Comparison of ENCODE assay signal across 18 cellular contexts in genomic region chr1:111359376-111359775, GRCh38.
DNase-seq lines count a peak whose midpoint lies in the region; ATAC-seq, FAIRE-seq and TF ChIP-seq lines count a peak whose summit lies in the region.
"Had no signal": no experiment of that assay in that cellular context is flagged by ENCODE, and none has a peak within 500 bp of the region (broad histone marks: within the 10 kb centered on the region; RNA-seq: fewer than 3 reads in every experiment).

No MANE protein-coding gene starts in this region.

- no peaks in the 10 kb centered on the region for H3K27me3 Mint-ChIP-seq in H9 (ENCODE audit: low read depth)
- H3K27me3 Mint-ChIP-seq in glutamatergic neuron (ENCODE audit: unreplicated experiment): no peaks in the 10 kb centered on the region
- peaks cover 3% of the 10 kb centered on the region for H3K27me3 Mint-ChIP-seq in activated CD4-positive, alpha-beta T cell treated with anti-CD3 and anti-CD28 coated beads, Interleukin-2, amount 10 ng/mL, durations not matched to agents 7 days and 5 days
- H3K27me3 Mint-ChIP-seq: IgD-negative memory B cell had no signal

- H3K9me3 Mint-ChIP-seq in H9: no peaks in the 10 kb centered on the region
- H3K9me3 Mint-ChIP-seq in glutamatergic neuron (ENCODE audit: unreplicated experiment): peaks cover under 1% of the 10 kb centered on the region
- H3K9me3 Mint-ChIP-seq in activated CD4-positive, alpha-beta T cell treated with anti-CD3 and anti-CD28 coated beads, Interleukin-2, amount 10 ng/mL, durations not matched to agents 7 days and 5 days: peaks cover 5% of the 10 kb centered on the region
- H3K9me3 Mint-ChIP-seq: IgD-negative memory B cell had no signal

- H2BK120ac ChIP-seq in H9 (ENCODE audit: low read depth, low read length, poor library complexity, severe bottlenecking) (no peak overlapping the region), H1 (replicated peaks; ENCODE audit: low read depth, low read length) (no peak overlapping the region), neuronal stem cell (ENCODE audit: low read depth, low read length) (no peak overlapping the region)

- no peaks in the 10 kb centered on the region for H4K20me1 ChIP-seq in H9 (ENCODE audit: control insufficient read depth, insufficient read depth, insufficient read length)
- H4K20me1 ChIP-seq in H1 (replicated peaks in 1 of 2; ENCODE audit: control insufficient read depth in 1 of 2, insufficient read depth in 2 of 2, low read length in 2 of 2): no peaks in the 10 kb centered on the region
- H4K20me1 ChIP-seq in PC-9 (ENCODE audit: insufficient read depth): no peaks in the 10 kb centered on the region
- H4K20me1 ChIP-seq: BLaER1 had no signal

- no peaks in the 10 kb centered on the region for H3F3A ChIP-seq in PC-9 (ENCODE audit: insufficient read depth, low read depth)

- TF ChIP-seq EP300 in H1 (IDR thresholded peaks at IDR 0.05; ENCODE audit: borderline replicate concordance in 1 of 2, low read depth in 2 of 2, low read length in 2 of 2): no peak

- H3K4me2 ChIP-seq in H9 (ENCODE audit: insufficient read depth, insufficient read length, low read length) (no peak overlapping the region), H1 (ENCODE audit: insufficient read depth in 1 of 2, low read depth in 2 of 2, low read length in 2 of 2) (no peak overlapping the region), neuronal stem cell (ENCODE audit: insufficient read depth, low read length, poor library complexity, severe bottlenecking) (no peak overlapping the region), PC-9 (no peak overlapping the region)
- H3K4me2 ChIP-seq: BLaER1 had no signal

- no peak overlapping the region for H2BK5ac ChIP-seq in H9 (ENCODE audit: insufficient read length, low read length)
- no peak overlapping the region for H2BK5ac ChIP-seq in H1 (ENCODE audit: low read depth, low read length)
- no peak overlapping the region for H2BK5ac ChIP-seq in neuronal stem cell (ENCODE audit: low read length)

- no peak overlapping the region for H3K9ac ChIP-seq in H9 (ENCODE audit: extremely low read depth, insufficient read length, low read length)
- no peak overlapping the region for H3K9ac ChIP-seq in H1 (replicated peaks in 1 of 4; ENCODE audit: extremely low read depth in 1 of 4, low read depth in 3 of 4, low read length in 3 of 4)
- no peak overlapping the region for H3K9ac ChIP-seq in neuronal stem cell (ENCODE audit: low read depth, low read length, poor library complexity)
- H3K9ac ChIP-seq: BLaER1 had no signal

- no TSS peak for BruUV-seq in PC-9 (replicated peaks; lab: Mats Ljungman, UMichigan)

- H3K4me3 ChIP-seq in H1 (ENCODE audit: extremely low read depth in 1 of 4, insufficient read depth in 2 of 4, low read depth in 3 of 4, low read length in 4 of 4) (no peak overlapping the region), neuronal stem cell (ENCODE audit: low read length in 2 of 2) (no peak overlapping the region), PC-9 (no peak overlapping the region)
- H3K4me3 ChIP-seq: BLaER1 had no signal

- H3K36me3 ChIP-seq in H1 (ENCODE audit: control insufficient read depth in 2 of 4, insufficient read depth in 4 of 4, low read length in 3 of 4) (no peaks in the 10 kb centered on the region), neuronal stem cell (replicated peaks in 1 of 2; ENCODE audit: control insufficient read depth in 2 of 2, insufficient read depth in 2 of 2, low read length in 2 of 2) (no peaks in the 10 kb centered on the region), PC-9 (ENCODE audit: low read depth) (no peaks in the 10 kb centered on the region)
- H3K36me3 ChIP-seq: BLaER1 had no signal

- H4K91ac ChIP-seq in H9 (ENCODE audit: insufficient read length, low read depth, low read length) (no peak overlapping the region), H1 (replicated peaks; ENCODE audit: insufficient read length, low read length) (no peak overlapping the region), neuronal stem cell (ENCODE audit: low read depth, low read length, poor library complexity) (no peak overlapping the region)

- H3K4me1 ChIP-seq in H9 (ENCODE audit: insufficient read depth, low read length): peaks cover 5% of the 10 kb centered on the region
- peaks cover 0 to 8% (median under 1%) of the 10 kb centered on the region in 4 experiments; a peak in 2 of 7 replicates for H3K4me1 ChIP-seq in H1 (replicated peaks in 1 of 4; ENCODE audit: control insufficient read depth in 3 of 4, insufficient read depth in 4 of 4, low read length in 3 of 4)
- H3K4me1 ChIP-seq in neuronal stem cell (ENCODE audit: control insufficient read depth in 2 of 2, insufficient read depth in 1 of 2, low read depth in 1 of 2, low read length in 2 of 2): peaks cover 2 to 5% of the 10 kb centered on the region in 2 donors
- no peaks in the 10 kb centered on the region for H3K4me1 ChIP-seq in PC-9 (replicated peaks; ENCODE audit: insufficient read depth)
- H3K4me1 ChIP-seq: BLaER1 had no signal

- H3K27ac ChIP-seq in C4-2B: peak overlapping the region; percentile 57
- no peak overlapping the region for H3K27ac ChIP-seq in H9 (ENCODE audit: insufficient read length, low read depth, low read length)
- H3K27ac ChIP-seq in H1 (ENCODE audit: low read depth, low read length): no peak overlapping the region
- H3K27ac ChIP-seq in neuronal stem cell (replicated peaks; ENCODE audit: low read length): no peak overlapping the region
- H3K27ac ChIP-seq in PC-9: no peak overlapping the region
- H3K27ac ChIP-seq: BLaER1 had no signal

- H3K9me2 ChIP-seq in PC-9 (ENCODE audit: insufficient read depth): no peaks in the 10 kb centered on the region

- TF ChIP-seq POLR2A in H1 (IDR thresholded peaks at IDR 0.05; ENCODE audit: control extremely low read depth in 1 of 2, low read depth in 2 of 2, low read length in 2 of 2): no peak

- H3K9me3 ChIP-seq in H9 (ENCODE audit: control insufficient read depth, low read depth, low read length) (no peaks in the 10 kb centered on the region), H1 (ENCODE audit: insufficient read depth in 2 of 2, low read depth in 1 of 2, low read length in 1 of 2) (no peaks in the 10 kb centered on the region), neuronal stem cell (replicated peaks in 1 of 2; ENCODE audit: control insufficient read depth in 2 of 2, insufficient read depth in 1 of 2, low read depth in 1 of 2, low read length in 2 of 2) (no peaks in the 10 kb centered on the region), PC-9 (ENCODE audit: insufficient read depth, low read depth) (no peaks in the 10 kb centered on the region)
- H3K9me3 ChIP-seq: BLaER1 had no signal

- intact Hi-C loops in PC-9 (cut with micrococcal nuclease; ENCODE audit: unreplicated experiment): no loop called here

- no peak for ATAC-seq in GM21367 (IDR thresholded peaks at IDR 0.05; ENCODE audit: unreplicated experiment)

- WGBS in H9 (ENCODE audit: extremely low coverage, insufficient read length, low lambda C conversion rate): no CpG with 5 or more reads among the region's 3 CpGs
- WGBS in H1 (ENCODE audit: extremely low coverage in 1 of 2, insufficient coverage in 1 of 2, insufficient read length in 1 of 2, insufficient replicate concordance in 2 of 2, low coverage in 1 of 2, low lambda C conversion rate in 2 of 2, missing lambda C conversion rate in 1 of 2), 2 experiments: 94% methylated on average over 3 of the region's 3 CpGs; no CpG with 5 or more reads in 1 of the 2 experiments
- no CpG with 5 or more reads among the region's 3 CpGs for WGBS in neuronal stem cell (ENCODE audit: extremely low coverage in 2 of 2, insufficient read length in 2 of 2, insufficient replicate concordance in 1 of 2), 2 donors

- H2AFZ ChIP-seq in H9 (ENCODE audit: low read length) (no peak overlapping the region), H1 (ENCODE audit: low read length) (no peak overlapping the region), neuronal stem cell (ENCODE audit: low read length) (no peak overlapping the region), PC-9 (no peak overlapping the region)

- POLR2A ChIA-PET in H1 (lab: Charles Lee; ENCODE audit: partially characterized antibody) (interaction anchor here (1.5 kb wide), 1 partner anchor 13 kb away, joined by 4 read pairs; no protein-coding TSS in a partner anchor), PC-9 (lab: Charles Lee; ENCODE audit: unreplicated experiment) (no interaction called here)
- POLR2A ChIA-PET in activated CD4-positive, alpha-beta T cell treated with anti-CD3 and anti-CD28 coated beads, Interleukin-2, amount 10 ng/mL, durations not matched to agents 7 days and 5 days (lab: Charles Lee): no interaction called here

- no peak overlapping the region for H3K23ac ChIP-seq in H9 (ENCODE audit: insufficient read length, low read depth, low read length)
- H3K23ac ChIP-seq in H1 (ENCODE audit: insufficient read length): no peak overlapping the region
- H3K23ac ChIP-seq in neuronal stem cell (ENCODE audit: low read depth, low read length, poor library complexity): no peak overlapping the region

- peak overlapping the region in 2 of 3 experiments; percentile 66 to 78; a peak in 3 of 7 replicates for H3K27ac Mint-ChIP-seq in H9
- H3K27ac Mint-ChIP-seq in glutamatergic neuron (ENCODE audit: unreplicated experiment): no peak overlapping the region
- H3K27ac Mint-ChIP-seq in activated CD4-positive, alpha-beta T cell treated with anti-CD3 and anti-CD28 coated beads, Interleukin-2, amount 10 ng/mL, durations not matched to agents 7 days and 5 days: no peak overlapping the region
- H3K27ac Mint-ChIP-seq: CD4-positive, CD25-positive, alpha-beta regulatory T cell; IgD-negative memory B cell had no signal

- no peak for FAIRE-seq in H1 (lab: Jason Lieb, UNC)
- FAIRE-seq: G401.6, GM12892, GM19239 had no signal

- H3K79me1 ChIP-seq in H9 (ENCODE audit: insufficient read depth, low read depth, low read length, poor library complexity, severe bottlenecking): no peaks in the 10 kb centered on the region
- no peaks in the 10 kb centered on the region for H3K79me1 ChIP-seq in H1 (ENCODE audit: low read depth, low read length)
- no peaks in the 10 kb centered on the region for H3K79me1 ChIP-seq in neuronal stem cell (ENCODE audit: low read depth, low read length)

- H2AK5ac ChIP-seq in H9 (ENCODE audit: insufficient read length, low read length): no peak overlapping the region
- H2AK5ac ChIP-seq in H1 (ENCODE audit: low read depth, low read length): no peak overlapping the region
- H2AK5ac ChIP-seq in neuronal stem cell (ENCODE audit: low read depth, low read length): no peak overlapping the region

- H3K23me2 ChIP-seq in H9 (ENCODE audit: insufficient read length, low read depth, low read length, poor library complexity, severe bottlenecking): no peaks in the 10 kb centered on the region
- no peaks in the 10 kb centered on the region for H3K23me2 ChIP-seq in H1 (ENCODE audit: low read depth, low read length)

- H3K36me3 Mint-ChIP-seq in H9 (ENCODE audit: insufficient read depth in 1 of 3, low read depth in 3 of 3): no peaks in the 10 kb centered on the region; a peak in 1 of 7 replicates
- no peaks in the 10 kb centered on the region for H3K36me3 Mint-ChIP-seq in glutamatergic neuron (ENCODE audit: unreplicated experiment)
- H3K36me3 Mint-ChIP-seq in activated CD4-positive, alpha-beta T cell treated with anti-CD3 and anti-CD28 coated beads, Interleukin-2, amount 10 ng/mL, durations not matched to agents 7 days and 5 days (ENCODE audit: low read depth): peaks cover 3% of the 10 kb centered on the region
- H3K36me3 Mint-ChIP-seq: CD4-positive, CD25-positive, alpha-beta regulatory T cell; IgD-negative memory B cell had no signal

- H2BK15ac ChIP-seq in H9 (ENCODE audit: low read depth, low read length) (no peak overlapping the region), H1 (ENCODE audit: low read length) (no peak overlapping the region), neuronal stem cell (ENCODE audit: low read length) (no peak overlapping the region)

- no peak overlapping the region for H3K14ac ChIP-seq in H9 (ENCODE audit: insufficient read depth, low read length)
- H3K14ac ChIP-seq in H1 (ENCODE audit: insufficient read length): no peak overlapping the region
- no peak overlapping the region for H3K14ac ChIP-seq in neuronal stem cell (ENCODE audit: low read length)

- CTCF ChIA-PET in H1 (lab: Charles Lee; ENCODE audit: partially characterized antibody): interaction anchor here (0.6 to 1.6 kb wide), 2 partner anchors 13 to 57 kb away, joined by 3 to 4 read pairs; no protein-coding TSS in a partner anchor
- CTCF ChIA-PET in PC-9 (lab: Charles Lee): no interaction called here
- CTCF ChIA-PET in activated CD4-positive, alpha-beta T cell treated with anti-CD3 and anti-CD28 coated beads, Interleukin-2, amount 10 ng/mL, durations not matched to agents 7 days and 5 days (lab: Charles Lee): no interaction called here

- no peak overlapping the region for H3T11ph ChIP-seq in H9 (ENCODE audit: low read length)

- peaks cover 26 to 41% of the 10 kb centered on the region in 2 experiments for H3K4me1 Mint-ChIP-seq in H9
- peaks cover 5% of the 10 kb centered on the region for H3K4me1 Mint-ChIP-seq in glutamatergic neuron (ENCODE audit: low read depth, unreplicated experiment)
- H3K4me1 Mint-ChIP-seq in activated CD4-positive, alpha-beta T cell treated with anti-CD3 and anti-CD28 coated beads, Interleukin-2, amount 10 ng/mL, durations not matched to agents 7 days and 5 days: peaks cover 17% of the 10 kb centered on the region
- H3K4me1 Mint-ChIP-seq: IgD-negative memory B cell had no signal

- no peak overlapping the region for H4K5ac ChIP-seq in H9 (ENCODE audit: insufficient read length, low read depth, low read length)
- no peak overlapping the region for H4K5ac ChIP-seq in H1 (ENCODE audit: insufficient read length, low read depth, low read length)

- H3K27me3 ChIP-seq in H9 (ENCODE audit: insufficient read depth, low read length) (no peaks in the 10 kb centered on the region), H1 (replicated peaks in 1 of 4; ENCODE audit: control insufficient read depth in 3 of 4, extremely low read depth in 1 of 4, insufficient read depth in 3 of 4, low read length in 3 of 4) (no peaks in the 10 kb centered on the region), neuronal stem cell (ENCODE audit: control insufficient read depth in 3 of 3, insufficient read depth in 3 of 3, low read depth in 1 of 3, low read length in 3 of 3) (no peaks in the 10 kb centered on the region), PC-9 (ENCODE audit: insufficient read depth, low read depth) (peaks cover 21% of the 10 kb centered on the region; the same call in 1 of the 2 replicates)
- H3K27me3 ChIP-seq: BLaER1 had no signal

- H3K4me3 Mint-ChIP-seq in H9 (no peak overlapping the region), glutamatergic neuron (ENCODE audit: unreplicated experiment) (no peak overlapping the region)
- H3K4me3 Mint-ChIP-seq in activated CD4-positive, alpha-beta T cell treated with anti-CD3 and anti-CD28 coated beads, Interleukin-2, amount 10 ng/mL, durations not matched to agents 7 days and 5 days: no peak overlapping the region
- H3K4me3 Mint-ChIP-seq: CD4-positive, CD25-positive, alpha-beta regulatory T cell; IgD-negative memory B cell had no signal

- TF ChIP-seq CTCF in C4-2B (conservative IDR thresholded peaks at IDR 0.05): no peak
- no peak for TF ChIP-seq CTCF in H9 (conservative IDR thresholded peaks at IDR 0.05)
- no peak for TF ChIP-seq CTCF in H1 (IDR thresholded peaks at IDR 0.05; ENCODE audit: control extremely low read depth in 1 of 3, insufficient read depth in 1 of 3, low read depth in 1 of 3, low read length in 3 of 3)
- TF ChIP-seq CTCF in PC-9 (conservative IDR thresholded peaks at IDR 0.05): no peak
- TF ChIP-seq CTCF in glutamatergic neuron (IDR thresholded peaks at IDR 0.05; ENCODE audit: partially characterized antibody, unreplicated experiment): no peak

- TF ChIP-seq RAD21 in H1 (IDR thresholded peaks at IDR 0.05 in 1 of 2, conservative IDR thresholded peaks at IDR 0.05 in 1 of 2; ENCODE audit: low read depth in 2 of 2, low read length in 2 of 2): no peak

- no peak overlapping the region for H3K18ac ChIP-seq in H9 (ENCODE audit: insufficient read length, low read depth, low read length)
- H3K18ac ChIP-seq in H1 (ENCODE audit: extremely low read depth, low read length): no peak overlapping the region; the same call in 1 of the 2 replicates
- peak overlapping the region; percentile 11 for H3K18ac ChIP-seq in neuronal stem cell (ENCODE audit: low read length)

- no peaks in the 10 kb centered on the region for H3K79me2 ChIP-seq in H9 (ENCODE audit: insufficient read depth, low read length)
- no peaks in the 10 kb centered on the region for H3K79me2 ChIP-seq in H1 (ENCODE audit: control insufficient read depth in 1 of 2, insufficient read depth in 2 of 2, low read length in 2 of 2)
- H3K79me2 ChIP-seq in PC-9 (ENCODE audit: low read depth): no peaks in the 10 kb centered on the region

- H3K4ac ChIP-seq in H9 (ENCODE audit: low read depth, low read length) (no peak overlapping the region), H1 (replicated peaks; ENCODE audit: insufficient read length, low read depth, low read length) (no peak overlapping the region), neuronal stem cell (ENCODE audit: low read length) (no peak overlapping the region)

- H2BK12ac ChIP-seq in H9 (ENCODE audit: insufficient read length, low read depth, low read length): no peak overlapping the region
- H2BK12ac ChIP-seq in H1 (ENCODE audit: low read depth, low read length): no peak overlapping the region; the same call in 1 of the 2 replicates
- H2BK12ac ChIP-seq in neuronal stem cell (ENCODE audit: low read length): no peak overlapping the region

- H2BK20ac ChIP-seq in H9 (ENCODE audit: low read depth, low read length, poor library complexity, severe bottlenecking) (no peak overlapping the region), H1 (ENCODE audit: low read length) (peak overlapping the region; percentile 6; the same call in 1 of the 2 replicates)

- H4K8ac ChIP-seq in H9 (replicated peaks; ENCODE audit: insufficient read length, low read depth, low read length) (no peak overlapping the region), H1 (ENCODE audit: extremely low read depth, insufficient read depth, low read length) (no peak overlapping the region), neuronal stem cell (ENCODE audit: low read depth, low read length) (no peak overlapping the region)

- DNase-seq in H9: no peak
- no peak for DNase-seq in H1 (ENCODE audit: low read depth in 1 of 2, low spot score in 2 of 2)
- no peak for DNase-seq in neuronal stem cell (ENCODE audit: low spot score)
- no peak for DNase-seq in PC-9
- DNase-seq in glutamatergic neuron: no peak
- DNase-seq in activated CD4-positive, alpha-beta T cell treated with anti-CD3 and anti-CD28 coated beads, Interleukin-2, amount 10 ng/mL, durations not matched to agents 7 days and 5 days: no peak
- DNase-seq: 8988T; AML-193; CD4-positive, CD25-positive, alpha-beta regulatory T cell; DMS79; H7 had no signal

- H3K56ac ChIP-seq in H9 (ENCODE audit: insufficient read length, low read depth, low read length) (no peak overlapping the region), H1 (replicated peaks; ENCODE audit: insufficient read length, low read depth, low read length) (no peak overlapping the region)

Comparison
In these comparisons a context has a peak if more than half of its experiments do, and no peak if none do; other contexts are left out.
1. H3K27ac Mint-ChIP-seq: peak in H9 (2 of 3); none in glutamatergic neuron (single experiment) and activated CD4-positive, alpha-beta T cell treated with anti-CD3 and anti-CD28 coated beads, Interleukin-2, amount 10 ng/mL, durations not matched to agents 7 days and 5 days (single experiment).